ENCODE assay signal across 12 cellular contexts in genomic region chr11:60182546-60183330, GRCh38. TPM values are rescaled to one million over a fixed set of nuclear protein-coding genes. Genes with fewer than 3 reads are reported as not detected.
A peak's percentile ranks its signal among the peaks of the same experiment; 100 is the strongest.
DNase-seq lines count a peak whose midpoint lies in the region; ATAC-seq, FAIRE-seq and TF ChIP-seq lines count a peak whose summit lies in the region.
"Had no signal": no experiment of that assay in that cellular context is flagged by ENCODE, and none has a peak within 500 bp of the region (broad histone marks: within the 10 kb centered on the region; RNA-seq: fewer than 3 reads in every experiment).

Gene MS4A6A (minus strand): TSS chr11:60183083. CDS start chr11:60181727, 1,356 bp downstream.

- CTCF ChIA-PET in HepG2 (lab: Yijun Ruan, JAX; ENCODE audit: low intra/inter-chr PET ratio, low total read pairs) = no interaction called here
- CTCF ChIA-PET in activated naive CD4-positive, alpha-beta T cell treated with anti-CD3 and anti-CD28 coated beads, Interleukin-2, amount 10 ng/mL, durations not matched to agents 7 days and 5 days (lab: Charles Lee) = interaction anchor here (1.2 kb wide), 1 partner anchor 10 kb away, joined by 3 read pairs; no protein-coding TSS in a partner anchor

- H3K27ac Mint-ChIP-seq in T-helper 2 cell treated with Interferon-gamma antibody and Interleukin-4, amounts not matched to agents 5 μg/mL and 100 μg/mL, for 36 hours = no peak within 1 kb of the TSS
- H3K27ac Mint-ChIP-seq in activated naive CD4-positive, alpha-beta T cell treated with anti-CD3 and anti-CD28 coated beads, Interleukin-2, amount 10 ng/mL, durations not matched to agents 7 days and 5 days = no peak within 1 kb of the TSS
- H3K27ac Mint-ChIP-seq: activated naive CD8-positive, alpha-beta T cell had no signal

- H3K4me3 ChIP-seq in liver (ENCODE audit: low read depth in 1 of 3, low read length in 3 of 3) (peak within 1 kb of the TSS; percentile 6 to 33 (median 24)), HepG2 (replicated peaks in 1 of 3; ENCODE audit: insufficient read depth in 1 of 3, low read depth in 2 of 3, low read length in 3 of 3) (no peak within 1 kb of the TSS), heart right ventricle (peak within 1 kb of the TSS in 8 of 10 donors; percentile 2 to 58 (median 23))

- no peak for TF ChIP-seq EP300 in HepG2 (IDR thresholded peaks at IDR 0.05; ENCODE audit: low read depth in 2 of 2, low read length in 2 of 2)
- no peak for TF ChIP-seq EP300 in HepG2 (CRISPR knock-in tag; IDR thresholded peaks at IDR 0.05; ENCODE audit: borderline replicate concordance)

- DNase-seq in HepG2 (ENCODE audit: low spot score) = no peak
- DNase-seq in heart right ventricle = no peak
- DNase-seq in posterior vena cava (ENCODE audit: low spot score) = no peak
- no peak for DNase-seq in T-helper 2 cell treated with Interferon-gamma antibody and Interleukin-4, amounts not matched to agents 5 μg/mL and 100 μg/mL, for 36 hours (ENCODE audit: low spot score)
- no peak for DNase-seq in activated naive CD4-positive, alpha-beta T cell treated with anti-CD3 and anti-CD28 coated beads, Interleukin-2, amount 10 ng/mL, durations not matched to agents 7 days and 5 days
- DNase-seq: activated CD4-positive, alpha-beta T cell treated with anti-CD3 and anti-CD28 coated beads, Interleukin-2, amount 50 U/mL, for 4 hours; IMR-90 had no signal

- ATAC-seq in HepG2 = no peak
- peak; percentile 26 to 53 (median 40) for ATAC-seq in heart right ventricle
- no peak for ATAC-seq in HG03354 (IDR thresholded peaks at IDR 0.05; ENCODE audit: poor library complexity, severe bottlenecking, unreplicated experiment)
- ATAC-seq in HG02678 (IDR thresholded peaks at IDR 0.05; ENCODE audit: unreplicated experiment) = no peak

- H4K20me1 ChIP-seq in HepG2 (ENCODE audit: insufficient read depth, low read length) = no peaks in the 10 kb centered on the region

- intact Hi-C loops in HepG2 (cut with micrococcal nuclease; ENCODE audit: unreplicated experiment) = no loop called here
- intact Hi-C loops in heart right ventricle (cut with DNase I) = no loop called here
- intact Hi-C loops in posterior vena cava (cut with DNase I) = no loop called here

- TF ChIP-seq RAD21 in liver (IDR thresholded peaks at IDR 0.05) = no peak
- no peak for TF ChIP-seq RAD21 in HepG2 (CRISPR knock-in tag; IDR thresholded peaks at IDR 0.05)

- TF ChIP-seq POLR2A in HepG2 (IDR thresholded peaks at IDR 0.05; ENCODE audit: insufficient read depth in 1 of 2, low read depth in 2 of 2, low read length in 2 of 2) = no peak

- no peaks in the 10 kb centered on the region for H3K9me3 Mint-ChIP-seq in T-helper 2 cell treated with Interferon-gamma antibody and Interleukin-4, amounts not matched to agents 5 μg/mL and 100 μg/mL, for 36 hours
- H3K9me3 Mint-ChIP-seq in activated naive CD4-positive, alpha-beta T cell treated with anti-CD3 and anti-CD28 coated beads, Interleukin-2, amount 10 ng/mL, durations not matched to agents 7 days and 5 days = no peaks in the 10 kb centered on the region

- in situ Hi-C loops in HepG2 (cut with HindIII; ENCODE audit: extremely low pct_ligation_motif_present, low pct_unique_long_range_greater_than_20kb) = no loop called here

- H3K27ac ChIP-seq in liver (ENCODE audit: low read depth in 1 of 2, low read length in 2 of 2) (peak within 1 kb of the TSS; percentile 65 to 69), HepG2 (ENCODE audit: extremely low read length, insufficient read depth, low read length) (no peak within 1 kb of the TSS), heart right ventricle (peak within 1 kb of the TSS in 8 of 10 donors; percentile 9 to 89 (median 47))

- H3K27me3 Mint-ChIP-seq in T-helper 2 cell treated with Interferon-gamma antibody and Interleukin-4, amounts not matched to agents 5 μg/mL and 100 μg/mL, for 36 hours (ENCODE audit: low read depth) = peaks cover 6% of the 10 kb centered on the region
- H3K27me3 Mint-ChIP-seq in activated naive CD4-positive, alpha-beta T cell treated with anti-CD3 and anti-CD28 coated beads, Interleukin-2, amount 10 ng/mL, durations not matched to agents 7 days and 5 days = peaks cover 14% of the 10 kb centered on the region

- TF ChIP-seq CTCF in liver (IDR thresholded peaks at IDR 0.05; ENCODE audit: low read depth, low read length, missing input control) (no peak), HepG2 (CRISPR knock-in tag; IDR thresholded peaks at IDR 0.05) (no peak), heart right ventricle (IDR thresholded peaks at IDR 0.05) (no peak)

- no peaks in the 10 kb centered on the region for H3K36me3 Mint-ChIP-seq in T-helper 2 cell treated with Interferon-gamma antibody and Interleukin-4, amounts not matched to agents 5 μg/mL and 100 μg/mL, for 36 hours (ENCODE audit: low read depth)
- no peaks in the 10 kb centered on the region for H3K36me3 Mint-ChIP-seq in activated naive CD4-positive, alpha-beta T cell treated with anti-CD3 and anti-CD28 coated beads, Interleukin-2, amount 10 ng/mL, durations not matched to agents 7 days and 5 days

- H3K4me3 Mint-ChIP-seq in T-helper 2 cell treated with Interferon-gamma antibody and Interleukin-4, amounts not matched to agents 5 μg/mL and 100 μg/mL, for 36 hours = no peak within 1 kb of the TSS
- H3K4me3 Mint-ChIP-seq in activated naive CD4-positive, alpha-beta T cell treated with anti-CD3 and anti-CD28 coated beads, Interleukin-2, amount 10 ng/mL, durations not matched to agents 7 days and 5 days = no peak within 1 kb of the TSS
- H3K4me3 Mint-ChIP-seq: activated naive CD8-positive, alpha-beta T cell had no signal

- peak within 1 kb of the TSS in 1 of 2 donors; percentile 61 for H3K9ac ChIP-seq in liver (ENCODE audit: low read depth in 1 of 2, low read length in 2 of 2)
- no peak within 1 kb of the TSS for H3K9ac ChIP-seq in HepG2 (ENCODE audit: insufficient read depth, low read depth, low read length)

- H2AFZ ChIP-seq in HepG2 (ENCODE audit: low read length) = no peak within 1 kb of the TSS

- no peak for FAIRE-seq in HepG2 (lab: Jason Lieb, UNC)

- H3K27me3 ChIP-seq in liver (ENCODE audit: control insufficient read depth in 4 of 4, insufficient read depth in 4 of 4, low read length in 3 of 4) (no peaks in the 10 kb centered on the region), HepG2 (ENCODE audit: control insufficient read depth in 1 of 2, insufficient read depth in 2 of 2, low read length in 2 of 2) (no peaks in the 10 kb centered on the region; a peak in 1 of 5 replicates), heart right ventricle (peaks cover 0 to 7% (median 0%) of the 10 kb centered on the region in 7 donors)

- POLR2A ChIA-PET in HepG2 (lab: Yijun Ruan, JAX) = no interaction called here

- H3K9me3 ChIP-seq in liver (ENCODE audit: control insufficient read depth in 4 of 4, low read length in 3 of 4) (no peaks in the 10 kb centered on the region), HepG2 (ENCODE audit: low read length) (no peaks in the 10 kb centered on the region), heart right ventricle (no peaks in the 10 kb centered on the region)

- H3K4me1 ChIP-seq in liver (ENCODE audit: control insufficient read depth in 4 of 4, insufficient read depth in 4 of 4, low read length in 3 of 4) (no peaks in the 10 kb centered on the region), HepG2 (ENCODE audit: insufficient read depth, low read length) (no peaks in the 10 kb centered on the region), heart right ventricle (peaks cover 0 to 36% (median 0%) of the 10 kb centered on the region in 9 donors)

- no peak within 1 kb of the TSS for H3K4me2 ChIP-seq in HepG2 (ENCODE audit: low read depth, low read length)

- peaks cover 3% of the 10 kb centered on the region for H3K4me1 Mint-ChIP-seq in T-helper 2 cell treated with Interferon-gamma antibody and Interleukin-4, amounts not matched to agents 5 μg/mL and 100 μg/mL, for 36 hours (ENCODE audit: low read depth)
- H3K4me1 Mint-ChIP-seq in activated naive CD4-positive, alpha-beta T cell treated with anti-CD3 and anti-CD28 coated beads, Interleukin-2, amount 10 ng/mL, durations not matched to agents 7 days and 5 days = no peaks in the 10 kb centered on the region

- WGBS in liver = 59% methylated on average over 10 of the region's 10 CpGs
- WGBS in HepG2 (ENCODE audit: low lambda C conversion rate) = 25% methylated on average over 9 of the region's 10 CpGs
- WGBS in heart right ventricle, 2 donors = 69 to 78% methylated on average over 10 of the region's 10 CpGs

- H3K36me3 ChIP-seq in liver (ENCODE audit: control insufficient read depth in 4 of 4, insufficient read depth in 3 of 4, low read depth in 1 of 4, low read length in 3 of 4) = no peaks in the 10 kb centered on the region
- H3K36me3 ChIP-seq in HepG2 (replicated peaks in 1 of 2; ENCODE audit: control insufficient read depth in 1 of 2, insufficient read depth in 2 of 2, low read length in 2 of 2) = no peaks in the 10 kb centered on the region
- H3K36me3 ChIP-seq in heart right ventricle = peaks cover 0 to 26% (median 0%) of the 10 kb centered on the region in 9 donors

- BruUV-seq in HepG2 (replicated peaks; lab: Mats Ljungman, UMichigan) = no TSS peak

- no peaks in the 10 kb centered on the region for H3K79me2 ChIP-seq in HepG2 (ENCODE audit: insufficient read depth, low read length)

RNA-seq across cellular contexts. Expression of gene MS4A6A, which starts in this region (rescaled TPM):
- total RNA-seq in liver = 100 to 1,000 TPM in 1 of 2 donors, 10 to 100 TPM in 1; 83.4 to 115 TPM
- polyA plus RNA-seq in liver = 100 to 1,000 TPM in 1 of 2 donors, 10 to 100 TPM in 1; 64.6 to 117 TPM
- total RNA-seq in HepG2 (2016; rRNA removed; fragmentation: Illumina TruSeq; extraction: Trizol) = not detected in 2 replicates
- total RNA-seq in HepG2 (2016; cell fraction: cytosol; rRNA removed; fragmentation: Illumina TruSeq; extraction: Trizol; ENCODE audit: low read depth) = not detected in 2 replicates
- not detected in 2 replicates for total RNA-seq in HepG2 (2016; cell fraction: insoluble cytoplasmic fraction; rRNA removed; fragmentation: Illumina TruSeq; extraction: Trizol)
- not detected in 2 replicates for total RNA-seq in HepG2 (2016; cell fraction: membrane; rRNA removed; fragmentation: Illumina TruSeq; extraction: Trizol)
- not detected in 2 replicates for total RNA-seq in HepG2 (2016; cell fraction: nucleus; rRNA removed; fragmentation: Illumina TruSeq; extraction: Trizol)
- polyA plus RNA-seq in HepG2 (2011; rRNA removed) = not detected in 2 replicates
- not detected in 2 replicates for polyA plus RNA-seq in HepG2 (2011; cell fraction: cytosol; rRNA removed)
- polyA plus RNA-seq in HepG2 (2011; cell fraction: nucleus; rRNA removed) = not detected in 2 replicates
- not detected in 2 replicates for polyA plus RNA-seq in HepG2 (2012)
- not detected in 2 replicates for polyA plus RNA-seq in HepG2 (2016; cell fraction: cytosol; fragmentation: Illumina TruSeq; extraction: Trizol; ENCODE audit: low read depth)
- not detected in 2 replicates for polyA plus RNA-seq in HepG2 (2016; cell fraction: insoluble cytoplasmic fraction; fragmentation: Illumina TruSeq; extraction: Trizol; ENCODE audit: low read depth)
- not detected in 2 replicates for polyA plus RNA-seq in HepG2 (2016; cell fraction: membrane; fragmentation: Illumina TruSeq; extraction: Trizol; ENCODE audit: low read depth)
- not detected in 2 replicates for polyA plus RNA-seq in HepG2 (2016; cell fraction: nucleus; fragmentation: Illumina TruSeq; extraction: Trizol; ENCODE audit: insufficient read depth, low read depth)
- not detected in 2 replicates for polyA minus RNA-seq in HepG2 (2011; rRNA and poly(A)+ RNA removed; ENCODE audit: low replicate concordance)
- not detected in 2 replicates for polyA minus RNA-seq in HepG2 (2011; cell fraction: cytosol; rRNA and poly(A)+ RNA removed)
- polyA minus RNA-seq in HepG2 (2011; cell fraction: nucleus; rRNA and poly(A)+ RNA removed) = not detected in 2 replicates
- total RNA-seq in heart right ventricle = 100 to 1,000 TPM in 1 of 10 donors, 10 to 100 TPM in 7, 1 to 10 TPM in 2; 7.9 to 168 (median 18.6) TPM
- 10 to 100 TPM; 21.5 to 25.6 TPM for polyA plus RNA-seq in heart right ventricle
- total RNA-seq in posterior vena cava = 100 to 1,000 TPM in 1 of 2 donors, 10 to 100 TPM in 1; 50.3 to 190 TPM
- total RNA-seq: A172, IMR-90 had no signal
- polyA plus RNA-seq: IMR-90 had no signal

Comparison
In these comparisons a context has a peak if more than half of its experiments do, and no peak if none do; other contexts are left out.
1. RNA of gene MS4A6A (total RNA-seq): 50.3 to 190 TPM in posterior vena cava, 83.4 to 115 TPM in liver and 7.9 to 168 TPM in heart right ventricle; not detected in HepG2; every median in the first group is over 4 times any median in the second.
2. RNA of gene MS4A6A (polyA plus RNA-seq): 64.6 to 117 TPM in liver and 21.5 to 25.6 TPM in heart right ventricle; not detected in HepG2; every median in the first group is over 10 times any median in the second.
3. H3K4me3 ChIP-seq: peak in liver (3 of 3) and heart right ventricle (8 of 10); none in HepG2 (0 of 3).
4. ATAC-seq: peak in heart right ventricle (8 of 8); none in HepG2 (single experiment), HG03354 (single experiment) and HG02678 (single experiment).